ENCODE assay signal across 8 cellular contexts in the genomic region with DNA sequence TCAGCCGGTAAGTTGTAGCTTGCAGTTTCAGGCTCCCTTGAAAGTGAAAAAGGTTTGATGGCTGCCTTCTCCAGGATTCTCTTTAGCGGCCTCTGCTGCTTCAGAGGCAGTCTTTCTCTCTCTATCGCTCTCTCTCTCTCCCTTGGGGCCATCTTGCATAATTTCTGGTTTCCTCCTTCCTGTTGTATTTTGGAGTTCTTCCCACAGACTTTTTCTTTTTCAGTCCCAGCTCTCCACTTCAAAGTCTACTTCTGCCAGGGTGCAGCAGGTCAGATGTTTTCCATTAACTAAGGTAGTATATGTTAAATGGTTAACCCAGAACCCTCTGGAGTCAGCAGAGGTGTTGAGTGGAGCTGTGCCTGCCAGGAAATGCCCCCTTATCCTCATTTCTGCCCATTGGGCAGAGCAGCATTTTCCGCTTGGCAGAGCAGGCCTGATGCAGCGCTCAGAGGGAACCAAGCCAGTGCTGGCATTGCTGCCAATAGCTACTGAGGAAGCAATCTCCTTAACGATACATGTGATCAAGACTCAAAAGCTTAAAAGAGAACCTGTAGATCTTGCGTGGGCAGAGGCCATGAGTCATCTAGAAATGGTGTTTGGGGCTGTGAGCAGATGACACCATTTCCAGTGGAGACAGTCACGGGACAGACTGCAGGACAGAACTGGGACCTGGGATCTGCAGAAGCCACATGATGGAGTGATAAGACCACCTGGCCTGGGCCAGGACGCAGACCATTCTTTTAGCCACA. TPM values are rescaled to one million over a fixed set of nuclear protein-coding genes. Genes with fewer than 3 reads are reported as not detected.
DNase-seq lines count a peak whose midpoint lies in the region; ATAC-seq, FAIRE-seq and TF ChIP-seq lines count a peak whose summit lies in the region.

No MANE protein-coding gene starts in this region.

- H3K4me2 ChIP-seq in GM12878 (ENCODE audit: control insufficient read depth, insufficient read depth), result peak overlapping the region; percentile 57

- H3K79me2 ChIP-seq in GM12878 (ENCODE audit: control insufficient read depth, insufficient read depth, low read length), result no peaks in the 10 kb centered on the region

- in situ Hi-C loops in GM12878 (cut with MboI), result no loop called here

- H3K4me1 Mint-ChIP-seq in activated CD4-positive, alpha-beta memory T cell treated with anti-CD3 and anti-CD28 coated beads for 36 hours (ENCODE audit: low read depth), result peaks cover 6% of the 10 kb centered on the region
- H3K4me1 Mint-ChIP-seq in activated CD4-positive, alpha-beta memory T cell treated with anti-CD3 and anti-CD28 coated beads, Interleukin-2, amount 10 ng/mL, durations not matched to agents 7 days and 5 days, result peaks cover 12% of the 10 kb centered on the region

- intact Hi-C loops in activated CD4-positive, alpha-beta memory T cell treated with anti-CD3 and anti-CD28 coated beads for 36 hours (cut with micrococcal nuclease), result no loop called here
- intact Hi-C loops in GM12878 (cut with micrococcal nuclease; ENCODE audit: unreplicated experiment), result no loop called here

- no peaks in the 10 kb centered on the region for H3K9me3 ChIP-seq in GM12878 (replicated peaks; ENCODE audit: control insufficient read depth, insufficient read depth, low read length)

- peak in 1 of 2 experiments; percentile 32; a peak in 1 of 4 replicates for TF ChIP-seq EP300 in GM12878 (IDR thresholded peaks at IDR 0.05; ENCODE audit: borderline replicate concordance in 1 of 2, control insufficient read depth in 1 of 2, low read depth in 2 of 2, low read length in 2 of 2)

- peak; percentile 44 for TF ChIP-seq RAD21 in GM12878 (IDR thresholded peaks at IDR 0.05; ENCODE audit: insufficient read depth, low read depth, low read length)

- no peak overlapping the region for H3K4me3 ChIP-seq in GM12878
- no peak overlapping the region for H3K4me3 ChIP-seq in kidney epithelial cell (ENCODE audit: low read depth, low read length)

- CTCF ChIA-PET in activated CD4-positive, alpha-beta memory T cell treated with anti-CD3 and anti-CD28 coated beads for 36 hours (lab: Charles Lee), result interaction anchor here (1.0 kb wide), 1 partner anchor 505 kb away, joined by 3 read pairs; no protein-coding TSS in a partner anchor
- CTCF ChIA-PET in activated CD4-positive, alpha-beta memory T cell treated with anti-CD3 and anti-CD28 coated beads, Interleukin-2, amount 10 ng/mL, durations not matched to agents 7 days and 5 days (lab: Charles Lee), result no interaction called here
- CTCF ChIA-PET in GM12878 (lab: Yijun Ruan, JAX), result interaction anchor here (0.6 to 2.5 kb wide), 21 partner anchors 8 to 167 kb away, joined by 3 to 21 read pairs (median 3); a partner anchor contains a TSS

- no peaks in the 10 kb centered on the region for H3K9me3 Mint-ChIP-seq in activated CD4-positive, alpha-beta memory T cell treated with anti-CD3 and anti-CD28 coated beads for 36 hours
- H3K9me3 Mint-ChIP-seq in activated CD4-positive, alpha-beta memory T cell treated with anti-CD3 and anti-CD28 coated beads, Interleukin-2, amount 10 ng/mL, durations not matched to agents 7 days and 5 days, result no peaks in the 10 kb centered on the region

- BruUV-seq in GM12878 (replicated peaks; lab: Mats Ljungman, UMichigan), result no TSS peak

- WGBS in GM12878 (ENCODE audit: insufficient coverage, insufficient replicate concordance, low lambda C conversion rate, missing lambda C conversion rate), result 11% methylated on average over 9 of the region's 9 CpGs

- POLR2A ChIA-PET in activated CD4-positive, alpha-beta memory T cell treated with anti-CD3 and anti-CD28 coated beads for 36 hours (lab: Charles Lee), result interaction anchor here (1.3 kb wide), 1 partner anchor 21 kb away, joined by 7 read pairs; a partner anchor contains a TSS
- POLR2A ChIA-PET in activated CD4-positive, alpha-beta memory T cell treated with anti-CD3 and anti-CD28 coated beads, Interleukin-2, amount 10 ng/mL, durations not matched to agents 7 days and 5 days (lab: Charles Lee), result interaction anchor here (1.2 kb wide), 1 partner anchor 21 kb away, joined by 5 read pairs; a partner anchor contains a TSS
- POLR2A ChIA-PET in GM12878 (lab: Charles Lee), result interaction anchor here (0.9 to 2.4 kb wide), 8 partner anchors 9 to 49 kb away, joined by 3 to 31 read pairs (median 3); a partner anchor contains a TSS

- SMC1A ChIA-PET in GM12878 (lab: Charles Lee; ENCODE audit: uncharacterized antibody, unreplicated experiment), result interaction anchor here (0.7 to 2.4 kb wide), 19 partner anchors 8 to 101 kb away, joined by 3 to 18 read pairs (median 4); a partner anchor contains a TSS

- RAD21 ChIA-PET in GM12878 (lab: Charles Lee; ENCODE audit: unreplicated experiment), result interaction anchor here (0.8 to 1.5 kb wide), 9 partner anchors 9 to 156 kb away, joined by 3 to 12 read pairs (median 5); a partner anchor contains a TSS

- TF ChIP-seq POLR2A in GM12878 (IDR thresholded peaks at IDR 0.05; ENCODE audit: low read depth, low read length), result no peak

- no peaks in the 10 kb centered on the region for H3K36me3 ChIP-seq in GM12878 (ENCODE audit: control insufficient read depth in 2 of 2, insufficient read depth in 2 of 2, low read length in 1 of 2)
- H3K36me3 ChIP-seq in kidney epithelial cell (ENCODE audit: control insufficient read depth, insufficient read depth, low read length), result no peaks in the 10 kb centered on the region

- H3K4me1 ChIP-seq in GM12878 (ENCODE audit: control insufficient read depth, insufficient read depth, low read length), result peaks cover 7% of the 10 kb centered on the region

- H3K27me3 ChIP-seq in GM12878 (replicated peaks in 1 of 2; ENCODE audit: control insufficient read depth in 2 of 2, insufficient read depth in 2 of 2, low read length in 1 of 2) (no peaks in the 10 kb centered on the region), kidney epithelial cell (ENCODE audit: control insufficient read depth, insufficient read depth, low read length) (no peaks in the 10 kb centered on the region)

- ATAC-seq in GM12878, result peak; percentile 93

- no peak overlapping the region for H3K9ac ChIP-seq in GM12878 (ENCODE audit: control insufficient read depth, insufficient read depth, low read length)

- peaks cover 19% of the 10 kb centered on the region for H3K27me3 Mint-ChIP-seq in activated CD4-positive, alpha-beta memory T cell treated with anti-CD3 and anti-CD28 coated beads for 36 hours
- peaks cover 26% of the 10 kb centered on the region for H3K27me3 Mint-ChIP-seq in activated CD4-positive, alpha-beta memory T cell treated with anti-CD3 and anti-CD28 coated beads, Interleukin-2, amount 10 ng/mL, durations not matched to agents 7 days and 5 days

- DNase-seq in activated CD4-positive, alpha-beta memory T cell treated with anti-CD3 and anti-CD28 coated beads for 36 hours, result peak; percentile 69
- DNase-seq in activated CD4-positive, alpha-beta memory T cell treated with anti-CD3 and anti-CD28 coated beads, Interleukin-2, amount 10 ng/mL, durations not matched to agents 7 days and 5 days, result no peak
- DNase-seq in H4 (ENCODE audit: low spot score) (peak; percentile 73), MV-4-11 (lab: John Stamatoyannopoulos, UW) (peak; percentile 84), GM12878 (ENCODE audit: low read depth, low spot score) (peak; percentile 59), kidney epithelial cell (ENCODE audit: low read depth) (peak; percentile 91), cerebellum (ENCODE audit: low spot score) (no peak)
- DNase-seq in stimulated activated CD4-positive, alpha-beta T cell treated with anti-CD3 and anti-CD28 coated beads, Interleukin-2, amount 100 ng/mL, for 4 hours (ENCODE audit: low read depth), result peak; percentile 27

- no peak overlapping the region for H3K27ac Mint-ChIP-seq in activated CD4-positive, alpha-beta memory T cell treated with anti-CD3 and anti-CD28 coated beads for 36 hours
- no peak overlapping the region for H3K27ac Mint-ChIP-seq in activated CD4-positive, alpha-beta memory T cell treated with anti-CD3 and anti-CD28 coated beads, Interleukin-2, amount 10 ng/mL, durations not matched to agents 7 days and 5 days

- H4K20me1 ChIP-seq in GM12878 (ENCODE audit: control insufficient read depth, insufficient read depth), result no peaks in the 10 kb centered on the region

- peak; percentile 98 for FAIRE-seq in GM12878 (lab: Jason Lieb, UNC)

- peak overlapping the region; percentile 46 for H3K27ac ChIP-seq in GM12878 (ENCODE audit: control insufficient read depth, insufficient read depth)

- TF ChIP-seq CTCF in GM12878 (IDR thresholded peaks at IDR 0.05 in 2 of 3, conservative IDR thresholded peaks at IDR 0.05 in 1 of 3; ENCODE audit: control insufficient read depth in 2 of 3, extremely low read depth in 1 of 3, insufficient read depth in 1 of 3, low read depth in 3 of 3, low read length in 3 of 3) (peak; percentile 30 to 40 (median 32); a peak in 3 of 6 replicates), kidney epithelial cell (IDR thresholded peaks at IDR 0.05; ENCODE audit: insufficient read depth, low read length, poor library complexity, severe bottlenecking) (peak; percentile 39)

- peak overlapping the region; percentile 88 for H2AFZ ChIP-seq in GM12878 (ENCODE audit: control insufficient read depth, low read depth, low read length)

- H3K4me3 Mint-ChIP-seq in activated CD4-positive, alpha-beta memory T cell treated with anti-CD3 and anti-CD28 coated beads for 36 hours, result no peak overlapping the region
- H3K4me3 Mint-ChIP-seq in activated CD4-positive, alpha-beta memory T cell treated with anti-CD3 and anti-CD28 coated beads, Interleukin-2, amount 10 ng/mL, durations not matched to agents 7 days and 5 days, result no peak overlapping the region

- H3K36me3 Mint-ChIP-seq in activated CD4-positive, alpha-beta memory T cell treated with anti-CD3 and anti-CD28 coated beads for 36 hours, result no peaks in the 10 kb centered on the region
- H3K36me3 Mint-ChIP-seq in activated CD4-positive, alpha-beta memory T cell treated with anti-CD3 and anti-CD28 coated beads, Interleukin-2, amount 10 ng/mL, durations not matched to agents 7 days and 5 days (ENCODE audit: low read depth), result no peaks in the 10 kb centered on the region

RNA-seq across cellular contexts. Expression of a gene that starts 20.8 kb away (rescaled TPM):
- total RNA-seq in activated CD4-positive, alpha-beta memory T cell treated with anti-CD3 and anti-CD28 coated beads for 36 hours, result 100 to 1,000 TPM; 149 to 150 TPM
- 100 to 1,000 TPM; 142 to 150 TPM for total RNA-seq in activated CD4-positive, alpha-beta memory T cell treated with anti-CD3 and anti-CD28 coated beads, Interleukin-2, amount 10 ng/mL, durations not matched to agents 7 days and 5 days
- total RNA-seq in H4 (2014; rRNA removed; shearing (Covaris generic)), result 301 and 339 TPM in 2 replicates
- total RNA-seq in GM12878 (2013; cell fraction: nucleolus; rRNA removed), result 63.4 and 65.2 TPM in 2 replicates
- total RNA-seq in GM12878 (2014; rRNA removed) (248 and 277 TPM in 2 replicates), GM12878 (2014; rRNA removed; fragmentation: Illumina TruSeq; extraction: Trizol) (966 and 1,022 TPM in 2 replicates), GM12878 (2021) (263 and 272 TPM in 2 replicates), kidney epithelial cell (82.3 and 98.0 TPM in 2 replicates), cerebellum (47.8 TPM)
- 615 TPM for polyA plus RNA-seq in GM12878 (2011; ENCODE audit: low read depth)
- polyA plus RNA-seq in GM12878 (2011; rRNA removed) (774 and 970 TPM in 2 replicates), GM12878 (2014; fragmentation: Illumina TruSeq; extraction: Trizol) (1,042 and 1,487 TPM in 2 replicates), GM12878 (2014; fragmentation: Nextera tagmentation; extraction: Ambion mirVana) (1,000 to 10,000 TPM; 2,131 to 2,567 TPM), GM12878 (2014; rRNA removed) (776 and 805 TPM in 2 replicates), GM12878 (2016; fragmentation: Nextera tagmentation; extraction: Ambion mirVana) (100 to 1,000 TPM; 921 to 985 TPM)
- 340 and 440 TPM in 2 replicates for polyA plus RNA-seq in GM12878 (2011; cell fraction: cytosol; rRNA removed)
- 206 and 275 TPM in 2 replicates for polyA plus RNA-seq in GM12878 (2011; cell fraction: nucleus; rRNA removed)
- 526 and 550 TPM in 2 replicates for polyA plus RNA-seq in GM12878 (2012)
- 118 and 135 TPM in 2 replicates for polyA minus RNA-seq in GM12878 (2011; rRNA and poly(A)+ RNA removed)
- polyA minus RNA-seq in GM12878 (2011; cell fraction: cytosol; rRNA and poly(A)+ RNA removed), result 55.1 and 61.9 TPM in 2 replicates
- polyA minus RNA-seq in GM12878 (2011; cell fraction: nucleus; rRNA and poly(A)+ RNA removed), result 82.2 and 112 TPM in 2 replicates

RNA-seq across cellular contexts. Expression of a gene that starts 20.9 kb away (rescaled TPM):
- total RNA-seq in activated CD4-positive, alpha-beta memory T cell treated with anti-CD3 and anti-CD28 coated beads for 36 hours, result 10 to 100 TPM; 10.5 to 11.5 TPM
- 1 to 10 TPM; 6.9 to 7.1 TPM for total RNA-seq in activated CD4-positive, alpha-beta memory T cell treated with anti-CD3 and anti-CD28 coated beads, Interleukin-2, amount 10 ng/mL, durations not matched to agents 7 days and 5 days
- total RNA-seq in H4 (2014; rRNA removed; shearing (Covaris generic)), result 5.3 and 15.4 TPM in 2 replicates
- total RNA-seq in GM12878 (2013; cell fraction: nucleolus; rRNA removed), result 8.3 and 12.3 TPM in 2 replicates
- total RNA-seq in GM12878 (2014; rRNA removed) (19.3 and 25.1 TPM in 2 replicates), GM12878 (2014; rRNA removed; fragmentation: Illumina TruSeq; extraction: Trizol) (21.0 and 23.3 TPM in 2 replicates), GM12878 (2021) (13.7 and 14.0 TPM in 2 replicates), kidney epithelial cell (6.4 and 9.6 TPM in 2 replicates), cerebellum (13.2 TPM)
- polyA plus RNA-seq in GM12878 (2011; ENCODE audit: low read depth), result 54.7 TPM
- polyA plus RNA-seq in GM12878 (2011; rRNA removed) (27.2 and 30.7 TPM in 2 replicates), GM12878 (2014; fragmentation: Illumina TruSeq; extraction: Trizol) (23.7 and 35.3 TPM in 2 replicates), GM12878 (2014; fragmentation: Nextera tagmentation; extraction: Ambion mirVana) (10 to 100 TPM; 45.0 to 46.1 TPM), GM12878 (2014; rRNA removed) (21.1 and 21.5 TPM in 2 replicates), GM12878 (2016; fragmentation: Nextera tagmentation; extraction: Ambion mirVana) (10 to 100 TPM; 27.3 to 29.9 TPM)
- polyA plus RNA-seq in GM12878 (2011; cell fraction: cytosol; rRNA removed), result 8.5 and 9.2 TPM in 2 replicates
- polyA plus RNA-seq in GM12878 (2011; cell fraction: nucleus; rRNA removed), result 6.0 and 7.6 TPM in 2 replicates
- polyA plus RNA-seq in GM12878 (2012), result 20.1 and 25.4 TPM in 2 replicates
- 4.8 and 8.6 TPM in 2 replicates for polyA minus RNA-seq in GM12878 (2011; rRNA and poly(A)+ RNA removed)
- 1.5 and 2.0 TPM in 2 replicates for polyA minus RNA-seq in GM12878 (2011; cell fraction: cytosol; rRNA and poly(A)+ RNA removed)
- 8.0 and 16.5 TPM in 2 replicates for polyA minus RNA-seq in GM12878 (2011; cell fraction: nucleus; rRNA and poly(A)+ RNA removed)

RNA-seq across cellular contexts. Expression of a gene that starts 44.1 kb away (rescaled TPM):
- total RNA-seq in activated CD4-positive, alpha-beta memory T cell treated with anti-CD3 and anti-CD28 coated beads for 36 hours, result not detected
- total RNA-seq in activated CD4-positive, alpha-beta memory T cell treated with anti-CD3 and anti-CD28 coated beads, Interleukin-2, amount 10 ng/mL, durations not matched to agents 7 days and 5 days, result not detected
- total RNA-seq in H4 (2014; rRNA removed; shearing (Covaris generic)), result 1.5 and 1.9 TPM in 2 replicates
- 1.6 and 1.9 TPM in 2 replicates for total RNA-seq in GM12878 (2013; cell fraction: nucleolus; rRNA removed)
- total RNA-seq in GM12878 (2014; rRNA removed) (0.28 TPM in 1 of 2 replicates, not detected in the other), GM12878 (2014; rRNA removed; fragmentation: Illumina TruSeq; extraction: Trizol) (0.09 TPM in 1 of 2 replicates, not detected in the other), GM12878 (2021) (0.16 and 0.44 TPM in 2 replicates), kidney epithelial cell (1.2 TPM in 1 of 2 replicates, not detected in the other), cerebellum (0.54 TPM)
- not detected for polyA plus RNA-seq in GM12878 (2011; ENCODE audit: low read depth)
- polyA plus RNA-seq in GM12878 (2011; rRNA removed) (0.32 and 0.67 TPM in 2 replicates), GM12878 (2014; fragmentation: Illumina TruSeq; extraction: Trizol) (0.10 and 0.16 TPM in 2 replicates), GM12878 (2014; fragmentation: Nextera tagmentation; extraction: Ambion mirVana) (under 1 TPM in 1 of 2 experiments, not detected in 1; 0.07 TPM), GM12878 (2014; rRNA removed) (0.20 and 0.24 TPM in 2 replicates), GM12878 (2016; fragmentation: Nextera tagmentation; extraction: Ambion mirVana) (not detected)
- polyA plus RNA-seq in GM12878 (2011; cell fraction: cytosol; rRNA removed), result 0.45 and 0.70 TPM in 2 replicates
- polyA plus RNA-seq in GM12878 (2011; cell fraction: nucleus; rRNA removed), result 1.2 and 1.3 TPM in 2 replicates
- 0.23 and 0.25 TPM in 2 replicates for polyA plus RNA-seq in GM12878 (2012)
- polyA minus RNA-seq in GM12878 (2011; rRNA and poly(A)+ RNA removed), result 0.51 and 0.88 TPM in 2 replicates
- 0.67 TPM in 1 of 2 replicates, not detected in the other for polyA minus RNA-seq in GM12878 (2011; cell fraction: cytosol; rRNA and poly(A)+ RNA removed)
- 0.24 and 0.67 TPM in 2 replicates for polyA minus RNA-seq in GM12878 (2011; cell fraction: nucleus; rRNA and poly(A)+ RNA removed)

Comparison
In these comparisons a context has a peak if more than half of its experiments do, and no peak if none do; other contexts are left out.
1. DNase-seq: peak in activated CD4-positive, alpha-beta memory T cell treated with anti-CD3 and anti-CD28 coated beads for 36 hours (single experiment), H4 (single experiment), MV-4-11 (single experiment), GM12878 (single experiment), kidney epithelial cell (single experiment) and stimulated activated CD4-positive, alpha-beta T cell treated with anti-CD3 and anti-CD28 coated beads, Interleukin-2, amount 100 ng/mL, for 4 hours (single experiment); none in activated CD4-positive, alpha-beta memory T cell treated with anti-CD3 and anti-CD28 coated beads, Interleukin-2, amount 10 ng/mL, durations not matched to agents 7 days and 5 days (single experiment) and cerebellum (single experiment).